12 cellular contexts compared by ENCODE assay signal in the genomic region with DNA sequence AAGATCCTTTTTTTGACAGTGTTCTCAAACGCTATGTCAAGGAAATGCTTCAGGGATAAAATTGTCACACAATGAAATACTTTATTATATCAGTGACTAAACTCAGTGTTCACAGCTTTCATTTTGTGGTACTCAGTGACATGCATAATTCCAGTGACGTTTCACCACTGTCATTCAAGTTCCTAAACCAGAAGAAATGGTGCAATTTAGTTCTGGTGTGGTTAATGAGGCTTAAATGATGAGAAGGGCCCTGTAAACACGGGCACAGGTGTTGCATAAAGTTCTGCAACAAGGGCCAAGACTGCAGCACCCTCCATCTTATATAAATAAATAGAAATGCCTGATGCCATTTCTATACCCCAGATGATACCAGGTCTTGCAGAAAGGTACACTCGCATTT.
"Had no signal": no experiment of that assay in that cellular context is flagged by ENCODE, and none has a peak within 500 bp of the region (broad histone marks: within the 10 kb centered on the region; RNA-seq: fewer than 3 reads in every experiment).

No MANE protein-coding gene starts in this region.

- H3K27ac ChIP-seq: VCaP had no signal

- DNase-seq: activated CD4-positive, alpha-beta memory T cell treated with anti-CD3 and anti-CD28 coated beads for 36 hours; activated CD4-positive, CD25-positive, alpha-beta regulatory T cell; activated CD8-positive, alpha-beta memory T cell treated with anti-CD3 and anti-CD28 coated beads for 24 hours; activated effector memory CD4-positive, alpha-beta T cell treated with anti-CD3 and anti-CD28 coated beads, Interleukin-2, amount 50 U/mL, for 16 hours; activated naive CD4-positive, alpha-beta T cell treated with Interleukin-2 at 50 U/mL for 16 hours; activated T-cell treated with anti-CD3 and anti-CD28 coated beads, Interleukin-2, amount 50 U/mL, for 4 hours; SIG-M5; T1000 had no signal

- ATAC-seq: activated naive CD4-positive, alpha-beta T cell treated with anti-CD3 and anti-CD28 coated beads, Interleukin-2, amount 50 U/mL, for 72 hours; activated naive CD8-positive, alpha-beta T cell treated with anti-CD3 and anti-CD28 coated beads, Interleukin-2, amount 50 U/mL, for 24 hours; activated T-cell treated with anti-CD3 and anti-CD28 coated beads, Interleukin-2, amount 50 U/mL, for 4 hours; PC-3 had no signal
